ENCODE assay signal across 1 cellular context in the genomic region with DNA sequence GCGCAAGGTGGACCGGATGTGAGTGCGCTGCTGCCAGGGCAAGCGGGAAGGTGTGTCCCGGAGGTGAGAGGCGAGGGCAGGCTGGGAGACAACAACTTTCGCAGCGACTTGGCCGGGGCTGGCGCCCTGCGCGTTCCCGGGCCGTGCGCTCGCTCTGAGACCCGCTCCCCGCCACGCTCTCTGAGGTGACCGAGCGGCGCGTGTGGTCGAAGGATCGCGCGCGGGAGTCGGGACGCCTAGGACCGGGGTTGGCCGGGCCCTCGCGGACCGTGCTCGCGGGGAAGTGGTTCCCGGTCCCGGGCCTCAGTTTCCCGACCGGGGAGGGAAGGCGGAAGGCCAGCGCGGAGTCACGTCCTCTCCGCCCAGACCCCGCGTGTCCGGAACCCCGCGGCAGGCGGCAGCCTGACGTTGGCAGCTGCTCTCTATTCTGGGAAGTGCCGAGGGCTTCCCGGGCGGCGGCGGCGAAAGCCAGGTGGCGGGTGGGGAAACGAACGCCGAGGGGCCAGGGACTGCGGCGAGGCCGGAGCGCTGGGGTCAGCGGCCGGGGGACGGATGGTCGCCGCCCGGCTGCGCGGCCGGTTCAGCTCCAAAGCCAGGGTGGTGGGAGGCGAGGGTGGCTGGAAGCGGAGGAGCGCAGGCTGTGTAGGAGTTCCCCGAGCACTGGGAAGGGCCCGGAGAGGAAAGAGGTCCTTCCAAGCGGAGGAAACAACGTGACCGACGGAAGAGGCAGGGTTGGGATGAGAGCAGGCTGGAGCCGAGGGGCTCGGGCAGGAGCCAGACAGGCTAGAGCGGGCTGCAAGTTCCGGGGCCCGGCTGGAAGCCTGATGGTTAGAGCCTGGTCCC.
A peak's percentile ranks its signal among the peaks of the same experiment; 100 is the strongest.
TF ChIP-seq lines count a peak whose summit lies in the region.

No MANE protein-coding gene starts in this region.

TF ChIP-seq in HepG2, 621 proteins besides CTCF, POLR2A, EP300 and RAD21 (continued from another document and continues in another):
- TF ChIP-seq, protein P1, sequence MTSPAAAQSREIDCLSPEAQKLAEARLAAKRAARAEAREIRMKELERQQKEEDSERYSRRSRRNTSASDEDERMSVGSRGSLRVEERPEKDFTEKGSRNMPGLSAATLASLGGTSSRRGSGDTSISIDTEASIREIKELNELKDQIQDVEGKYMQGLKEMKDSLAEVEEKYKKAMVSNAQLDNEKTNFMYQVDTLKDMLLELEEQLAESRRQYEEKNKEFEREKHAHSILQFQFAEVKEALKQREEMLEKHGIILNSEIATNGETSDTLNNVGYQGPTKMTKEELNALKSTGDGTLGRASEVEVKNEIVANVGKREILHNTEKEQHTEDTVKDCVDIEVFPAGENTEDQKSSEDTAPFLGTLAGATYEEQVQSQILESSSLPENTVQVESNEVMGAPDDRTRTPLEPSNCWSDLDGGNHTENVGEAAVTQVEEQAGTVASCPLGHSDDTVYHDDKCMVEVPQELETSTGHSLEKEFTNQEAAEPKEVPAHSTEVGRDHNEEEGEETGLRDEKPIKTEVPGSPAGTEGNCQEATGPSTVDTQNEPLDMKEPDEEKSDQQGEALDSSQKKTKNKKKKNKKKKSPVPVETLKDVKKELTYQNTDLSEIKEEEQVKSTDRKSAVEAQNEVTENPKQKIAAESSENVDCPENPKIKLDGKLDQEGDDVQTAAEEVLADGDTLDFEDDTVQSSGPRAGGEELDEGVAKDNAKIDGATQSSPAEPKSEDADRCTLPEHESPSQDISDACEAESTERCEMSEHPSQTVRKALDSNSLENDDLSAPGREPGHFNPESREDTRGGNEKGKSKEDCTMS (CRISPR knock-in tag; conservative IDR thresholded peaks at IDR 0.05) = no peak
- TF ChIP-seq ATF7-NPFF (CRISPR knock-in tag; IDR thresholded peaks at IDR 0.05; ENCODE audit: low read depth) = peak; percentile 55; the same call in 1 of the 2 replicates
- TF ChIP-seq, protein P2, sequence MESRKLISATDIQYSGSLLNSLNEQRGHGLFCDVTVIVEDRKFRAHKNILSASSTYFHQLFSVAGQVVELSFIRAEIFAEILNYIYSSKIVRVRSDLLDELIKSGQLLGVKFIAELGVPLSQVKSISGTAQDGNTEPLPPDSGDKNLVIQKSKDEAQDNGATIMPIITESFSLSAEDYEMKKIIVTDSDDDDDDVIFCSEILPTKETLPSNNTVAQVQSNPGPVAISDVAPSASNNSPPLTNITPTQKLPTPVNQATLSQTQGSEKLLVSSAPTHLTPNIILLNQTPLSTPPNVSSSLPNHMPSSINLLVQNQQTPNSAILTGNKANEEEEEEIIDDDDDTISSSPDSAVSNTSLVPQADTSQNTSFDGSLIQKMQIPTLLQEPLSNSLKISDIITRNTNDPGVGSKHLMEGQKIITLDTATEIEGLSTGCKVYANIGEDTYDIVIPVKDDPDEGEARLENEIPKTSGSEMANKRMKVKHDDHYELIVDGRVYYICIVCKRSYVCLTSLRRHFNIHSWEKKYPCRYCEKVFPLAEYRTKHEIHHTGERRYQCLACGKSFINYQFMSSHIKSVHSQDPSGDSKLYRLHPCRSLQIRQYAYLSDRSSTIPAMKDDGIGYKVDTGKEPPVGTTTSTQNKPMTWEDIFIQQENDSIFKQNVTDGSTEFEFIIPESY (CRISPR knock-in tag; IDR thresholded peaks at IDR 0.05) = 0 out of 2 replicates have a peak, but pooled peaks have one; percentile 26
- TF ChIP-seq NFKB2 (CRISPR knock-in tag; IDR thresholded peaks at IDR 0.05; ENCODE audit: borderline replicate concordance) = no peak; the same call in 1 of the 2 replicates
- peak; percentile 74 for TF ChIP-seq ZNF563 (CRISPR knock-in tag; IDR thresholded peaks at IDR 0.05)
- TF ChIP-seq ZNF205 (CRISPR knock-in tag; IDR thresholded peaks at IDR 0.05) = no peak
- TF ChIP-seq RCOR2 (CRISPR knock-in tag; IDR thresholded peaks at IDR 0.05) = no peak
- TF ChIP-seq ZNF12 (CRISPR knock-in tag; IDR thresholded peaks at IDR 0.05) = no peak
- no peak for TF ChIP-seq ZNF782 (CRISPR knock-in tag; IDR thresholded peaks at IDR 0.05; ENCODE audit: borderline replicate concordance)
- TF ChIP-seq, protein P3, sequence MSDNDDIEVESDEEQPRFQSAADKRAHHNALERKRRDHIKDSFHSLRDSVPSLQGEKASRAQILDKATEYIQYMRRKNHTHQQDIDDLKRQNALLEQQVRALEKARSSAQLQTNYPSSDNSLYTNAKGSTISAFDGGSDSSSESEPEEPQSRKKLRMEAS (IDR thresholded peaks at IDR 0.05) = peak; percentile 76; the same call in 1 of the 2 replicates
- TF ChIP-seq ZC3H4 (CRISPR knock-in tag; IDR thresholded peaks at IDR 0.05; ENCODE audit: borderline replicate concordance) = no peak
- TF ChIP-seq SSRP1 (CRISPR knock-in tag; IDR thresholded peaks at IDR 0.05) = no peak
- 0 out of 2 replicates have a peak, but pooled peaks have one; percentile 46 for TF ChIP-seq ZNF598 (CRISPR knock-in tag; IDR thresholded peaks at IDR 0.05; ENCODE audit: borderline replicate concordance)
- TF ChIP-seq ZNF232 (CRISPR knock-in tag; IDR thresholded peaks at IDR 0.05; ENCODE audit: borderline replicate concordance) = no peak; the same call in 1 of the 2 replicates
- no peak for TF ChIP-seq EEA1 (CRISPR knock-in tag; IDR thresholded peaks at IDR 0.05; ENCODE audit: borderline replicate concordance)
- no peak for TF ChIP-seq ZNF567 (CRISPR knock-in tag; IDR thresholded peaks at IDR 0.05; ENCODE audit: borderline replicate concordance)
- TF ChIP-seq, protein P4, sequence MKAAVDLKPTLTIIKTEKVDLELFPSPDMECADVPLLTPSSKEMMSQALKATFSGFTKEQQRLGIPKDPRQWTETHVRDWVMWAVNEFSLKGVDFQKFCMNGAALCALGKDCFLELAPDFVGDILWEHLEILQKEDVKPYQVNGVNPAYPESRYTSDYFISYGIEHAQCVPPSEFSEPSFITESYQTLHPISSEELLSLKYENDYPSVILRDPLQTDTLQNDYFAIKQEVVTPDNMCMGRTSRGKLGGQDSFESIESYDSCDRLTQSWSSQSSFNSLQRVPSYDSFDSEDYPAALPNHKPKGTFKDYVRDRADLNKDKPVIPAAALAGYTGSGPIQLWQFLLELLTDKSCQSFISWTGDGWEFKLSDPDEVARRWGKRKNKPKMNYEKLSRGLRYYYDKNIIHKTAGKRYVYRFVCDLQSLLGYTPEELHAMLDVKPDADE (CRISPR knock-in tag; IDR thresholded peaks at IDR 0.05) = no peak; the same call in 1 of the 2 replicates
- TF ChIP-seq SMAD9 (CRISPR knock-in tag; IDR thresholded peaks at IDR 0.05) = no peak
- TF ChIP-seq, protein P5, sequence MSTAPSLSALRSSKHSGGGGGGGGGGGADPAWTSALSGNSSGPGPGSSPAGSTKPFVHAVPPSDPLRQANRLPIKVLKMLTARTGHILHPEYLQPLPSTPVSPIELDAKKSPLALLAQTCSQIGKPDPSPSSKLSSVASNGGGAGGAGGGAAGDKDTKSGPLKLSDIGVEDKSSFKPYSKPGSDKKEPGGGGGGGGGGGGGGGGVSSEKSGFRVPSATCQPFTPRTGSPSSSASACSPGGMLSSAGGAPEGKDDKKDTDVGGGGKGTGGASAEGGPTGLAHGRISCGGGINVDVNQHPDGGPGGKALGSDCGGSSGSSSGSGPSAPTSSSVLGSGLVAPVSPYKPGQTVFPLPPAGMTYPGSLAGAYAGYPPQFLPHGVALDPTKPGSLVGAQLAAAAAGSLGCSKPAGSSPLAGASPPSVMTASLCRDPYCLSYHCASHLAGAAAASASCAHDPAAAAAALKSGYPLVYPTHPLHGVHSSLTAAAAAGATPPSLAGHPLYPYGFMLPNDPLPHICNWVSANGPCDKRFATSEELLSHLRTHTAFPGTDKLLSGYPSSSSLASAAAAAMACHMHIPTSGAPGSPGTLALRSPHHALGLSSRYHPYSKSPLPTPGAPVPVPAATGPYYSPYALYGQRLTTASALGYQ (CRISPR knock-in tag; IDR thresholded peaks at IDR 0.05) = no peak
- no peak for TF ChIP-seq ZNF333 (CRISPR knock-in tag; IDR thresholded peaks at IDR 0.05; ENCODE audit: borderline replicate concordance)
- no peak for TF ChIP-seq MIER2 (CRISPR knock-in tag; IDR thresholded peaks at IDR 0.05)
- TF ChIP-seq KLF12 (CRISPR knock-in tag; IDR thresholded peaks at IDR 0.05; ENCODE audit: borderline replicate concordance) = no peak
- TF ChIP-seq ZNF619 (CRISPR knock-in tag; IDR thresholded peaks at IDR 0.05) = 0 out of 2 replicates have a peak, but pooled peaks have one; percentile 48
- no peak for TF ChIP-seq GATA4 (IDR thresholded peaks at IDR 0.05; ENCODE audit: borderline replicate concordance, low read depth)
- TF ChIP-seq, protein P6, sequence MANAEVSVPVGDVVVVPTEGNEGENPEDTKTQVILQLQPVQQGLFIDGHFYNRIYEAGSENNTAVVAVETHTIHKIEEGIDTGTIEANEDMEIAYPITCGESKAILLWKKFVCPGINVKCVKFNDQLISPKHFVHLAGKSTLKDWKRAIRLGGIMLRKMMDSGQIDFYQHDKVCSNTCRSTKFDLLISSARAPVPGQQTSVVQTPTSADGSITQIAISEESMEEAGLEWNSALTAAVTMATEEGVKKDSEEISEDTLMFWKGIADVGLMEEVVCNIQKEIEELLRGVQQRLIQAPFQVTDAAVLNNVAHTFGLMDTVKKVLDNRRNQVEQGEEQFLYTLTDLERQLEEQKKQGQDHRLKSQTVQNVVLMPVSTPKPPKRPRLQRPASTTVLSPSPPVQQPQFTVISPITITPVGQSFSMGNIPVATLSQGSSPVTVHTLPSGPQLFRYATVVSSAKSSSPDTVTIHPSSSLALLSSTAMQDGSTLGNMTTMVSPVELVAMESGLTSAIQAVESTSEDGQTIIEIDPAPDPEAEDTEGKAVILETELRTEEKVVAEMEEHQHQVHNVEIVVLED (CRISPR knock-in tag; IDR thresholded peaks at IDR 0.05; ENCODE audit: borderline replicate concordance) = 0 out of 2 replicates have a peak, but pooled peaks have one; percentile 20
- TF ChIP-seq, protein P7, sequence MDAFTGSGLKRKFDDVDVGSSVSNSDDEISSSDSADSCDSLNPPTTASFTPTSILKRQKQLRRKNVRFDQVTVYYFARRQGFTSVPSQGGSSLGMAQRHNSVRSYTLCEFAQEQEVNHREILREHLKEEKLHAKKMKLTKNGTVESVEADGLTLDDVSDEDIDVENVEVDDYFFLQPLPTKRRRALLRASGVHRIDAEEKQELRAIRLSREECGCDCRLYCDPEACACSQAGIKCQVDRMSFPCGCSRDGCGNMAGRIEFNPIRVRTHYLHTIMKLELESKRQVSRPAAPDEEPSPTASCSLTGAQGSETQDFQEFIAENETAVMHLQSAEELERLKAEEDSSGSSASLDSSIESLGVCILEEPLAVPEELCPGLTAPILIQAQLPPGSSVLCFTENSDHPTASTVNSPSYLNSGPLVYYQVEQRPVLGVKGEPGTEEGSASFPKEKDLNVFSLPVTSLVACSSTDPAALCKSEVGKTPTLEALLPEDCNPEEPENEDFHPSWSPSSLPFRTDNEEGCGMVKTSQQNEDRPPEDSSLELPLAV (CRISPR knock-in tag; conservative IDR thresholded peaks at IDR 0.05; ENCODE audit: low read depth) = no peak
- TF ChIP-seq, protein P8, sequence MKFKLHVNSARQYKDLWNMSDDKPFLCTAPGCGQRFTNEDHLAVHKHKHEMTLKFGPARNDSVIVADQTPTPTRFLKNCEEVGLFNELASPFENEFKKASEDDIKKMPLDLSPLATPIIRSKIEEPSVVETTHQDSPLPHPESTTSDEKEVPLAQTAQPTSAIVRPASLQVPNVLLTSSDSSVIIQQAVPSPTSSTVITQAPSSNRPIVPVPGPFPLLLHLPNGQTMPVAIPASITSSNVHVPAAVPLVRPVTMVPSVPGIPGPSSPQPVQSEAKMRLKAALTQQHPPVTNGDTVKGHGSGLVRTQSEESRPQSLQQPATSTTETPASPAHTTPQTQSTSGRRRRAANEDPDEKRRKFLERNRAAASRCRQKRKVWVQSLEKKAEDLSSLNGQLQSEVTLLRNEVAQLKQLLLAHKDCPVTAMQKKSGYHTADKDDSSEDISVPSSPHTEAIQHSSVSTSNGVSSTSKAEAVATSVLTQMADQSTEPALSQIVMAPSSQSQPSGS (CRISPR knock-in tag; IDR thresholded peaks at IDR 0.05) = peak; percentile 15; the same call in 1 of the 2 replicates
- TF ChIP-seq ZNF432 (CRISPR knock-in tag; IDR thresholded peaks at IDR 0.05; ENCODE audit: borderline replicate concordance) = no peak
- TF ChIP-seq, protein P9, sequence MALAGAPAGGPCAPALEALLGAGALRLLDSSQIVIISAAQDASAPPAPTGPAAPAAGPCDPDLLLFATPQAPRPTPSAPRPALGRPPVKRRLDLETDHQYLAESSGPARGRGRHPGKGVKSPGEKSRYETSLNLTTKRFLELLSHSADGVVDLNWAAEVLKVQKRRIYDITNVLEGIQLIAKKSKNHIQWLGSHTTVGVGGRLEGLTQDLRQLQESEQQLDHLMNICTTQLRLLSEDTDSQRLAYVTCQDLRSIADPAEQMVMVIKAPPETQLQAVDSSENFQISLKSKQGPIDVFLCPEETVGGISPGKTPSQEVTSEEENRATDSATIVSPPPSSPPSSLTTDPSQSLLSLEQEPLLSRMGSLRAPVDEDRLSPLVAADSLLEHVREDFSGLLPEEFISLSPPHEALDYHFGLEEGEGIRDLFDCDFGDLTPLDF (CRISPR knock-in tag; IDR thresholded peaks at IDR 0.05) = no peak
- TF ChIP-seq, protein P10, sequence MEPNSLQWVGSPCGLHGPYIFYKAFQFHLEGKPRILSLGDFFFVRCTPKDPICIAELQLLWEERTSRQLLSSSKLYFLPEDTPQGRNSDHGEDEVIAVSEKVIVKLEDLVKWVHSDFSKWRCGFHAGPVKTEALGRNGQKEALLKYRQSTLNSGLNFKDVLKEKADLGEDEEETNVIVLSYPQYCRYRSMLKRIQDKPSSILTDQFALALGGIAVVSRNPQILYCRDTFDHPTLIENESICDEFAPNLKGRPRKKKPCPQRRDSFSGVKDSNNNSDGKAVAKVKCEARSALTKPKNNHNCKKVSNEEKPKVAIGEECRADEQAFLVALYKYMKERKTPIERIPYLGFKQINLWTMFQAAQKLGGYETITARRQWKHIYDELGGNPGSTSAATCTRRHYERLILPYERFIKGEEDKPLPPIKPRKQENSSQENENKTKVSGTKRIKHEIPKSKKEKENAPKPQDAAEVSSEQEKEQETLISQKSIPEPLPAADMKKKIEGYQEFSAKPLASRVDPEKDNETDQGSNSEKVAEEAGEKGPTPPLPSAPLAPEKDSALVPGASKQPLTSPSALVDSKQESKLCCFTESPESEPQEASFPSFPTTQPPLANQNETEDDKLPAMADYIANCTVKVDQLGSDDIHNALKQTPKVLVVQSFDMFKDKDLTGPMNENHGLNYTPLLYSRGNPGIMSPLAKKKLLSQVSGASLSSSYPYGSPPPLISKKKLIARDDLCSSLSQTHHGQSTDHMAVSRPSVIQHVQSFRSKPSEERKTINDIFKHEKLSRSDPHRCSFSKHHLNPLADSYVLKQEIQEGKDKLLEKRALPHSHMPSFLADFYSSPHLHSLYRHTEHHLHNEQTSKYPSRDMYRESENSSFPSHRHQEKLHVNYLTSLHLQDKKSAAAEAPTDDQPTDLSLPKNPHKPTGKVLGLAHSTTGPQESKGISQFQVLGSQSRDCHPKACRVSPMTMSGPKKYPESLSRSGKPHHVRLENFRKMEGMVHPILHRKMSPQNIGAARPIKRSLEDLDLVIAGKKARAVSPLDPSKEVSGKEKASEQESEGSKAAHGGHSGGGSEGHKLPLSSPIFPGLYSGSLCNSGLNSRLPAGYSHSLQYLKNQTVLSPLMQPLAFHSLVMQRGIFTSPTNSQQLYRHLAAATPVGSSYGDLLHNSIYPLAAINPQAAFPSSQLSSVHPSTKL (CRISPR knock-in tag; IDR thresholded peaks at IDR 0.05) = no peak
- no peak for TF ChIP-seq ZNF788 (CRISPR knock-in tag; IDR thresholded peaks at IDR 0.05; ENCODE audit: borderline replicate concordance)
- no peak for TF ChIP-seq ZEB1 (IDR thresholded peaks at IDR 0.05; ENCODE audit: insufficient replicate concordance, low read depth)
- TF ChIP-seq ZBTB7A (CRISPR knock-in tag; IDR thresholded peaks at IDR 0.05) = no peak; the same call in 1 of the 2 replicates
- TF ChIP-seq PRMT3 (CRISPR knock-in tag; IDR thresholded peaks at IDR 0.05; ENCODE audit: borderline replicate concordance, low read depth) = no peak
- no peak for TF ChIP-seq ELF1 (CRISPR knock-in tag; IDR thresholded peaks at IDR 0.05)
- TF ChIP-seq HNRNPH1 (optimal IDR thresholded peaks at IDR 0.05; ENCODE audit: low read depth, low read length) = no peak
- TF ChIP-seq ZNF143 (CRISPR knock-in tag; IDR thresholded peaks at IDR 0.05) = peak; percentile 48; the same call in 1 of the 2 replicates
- 0 out of 2 replicates have a peak, but pooled peaks have one; percentile 18 for TF ChIP-seq ZSCAN29 (CRISPR knock-in tag; conservative IDR thresholded peaks at IDR 0.05)
